19 cellular contexts compared by ENCODE assay signal in the genomic region with DNA sequence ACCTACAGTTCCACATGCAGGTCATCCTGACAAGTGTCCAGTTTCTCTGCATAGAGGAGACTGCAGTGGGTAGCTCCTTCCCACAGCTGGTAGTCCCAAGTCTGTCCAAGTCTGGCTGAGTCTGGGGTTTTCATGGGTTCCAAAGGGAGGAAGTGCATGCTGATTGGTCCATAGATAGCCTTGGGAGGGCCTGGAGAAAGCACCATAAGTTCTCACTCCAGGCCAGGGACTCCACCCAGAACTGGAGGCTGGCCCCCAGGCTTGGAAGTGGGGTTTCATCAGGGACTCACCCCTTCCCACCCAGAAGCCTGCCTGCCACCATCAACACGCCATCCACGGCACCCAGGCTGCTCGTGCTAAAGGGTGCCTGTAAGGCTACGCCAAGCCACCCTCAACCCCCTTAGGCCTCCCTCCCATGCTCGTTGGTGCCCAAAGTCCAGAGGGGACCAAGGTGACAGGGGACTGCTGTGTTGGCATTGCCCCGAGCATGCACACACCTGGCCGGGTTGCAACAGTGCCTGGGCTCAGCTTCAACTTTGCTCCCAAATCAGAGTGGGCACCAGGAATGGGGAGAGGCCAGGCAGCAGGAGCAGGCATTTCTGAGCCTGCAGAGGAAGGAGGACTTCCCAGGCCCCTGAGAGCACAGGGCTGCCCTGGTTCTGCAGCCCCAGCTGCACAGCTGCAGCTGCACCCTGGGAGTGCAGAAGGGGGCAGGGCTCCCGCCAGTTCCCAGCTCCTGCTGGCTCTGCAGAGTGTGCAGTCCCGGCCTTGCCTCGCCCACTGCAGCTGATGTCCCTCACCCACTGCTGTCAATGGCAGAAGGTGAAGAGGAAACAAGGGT.
"Had no signal": no experiment of that assay in that cellular context is flagged by ENCODE, and none has a peak within 500 bp of the region (broad histone marks: within the 10 kb centered on the region; RNA-seq: fewer than 3 reads in every experiment).

No MANE protein-coding gene starts in this region.

- H3K27me3 Mint-ChIP-seq: activated CD4-positive, alpha-beta T cell treated with anti-CD3 and anti-CD28 coated beads, Interleukin-2, amount 10 ng/mL, durations not matched to agents 7 days and 5 days; activated naive CD4-positive, alpha-beta T cell treated with anti-CD3 and anti-CD28 coated beads, Interleukin-2, amount 10 ng/mL, durations not matched to agents 7 days and 5 days; T-cell had no signal

- ATAC-seq: left ventricle myocardium superior; mucosa of descending colon; sciatic nerve; stimulated activated naive B cell treated with anti-CD40 and anti-IgM and Interleukin-4, amounts not matched to agents 10 μg/mL and 1 μg/mL and 100 μg/mL, for 72 hours; T-cell had no signal

- H3K9me3 ChIP-seq: mucosa of descending colon had no signal

- H3K9me3 Mint-ChIP-seq: activated CD4-positive, alpha-beta T cell treated with anti-CD3 and anti-CD28 coated beads, Interleukin-2, amount 10 ng/mL, durations not matched to agents 7 days and 5 days; activated naive CD4-positive, alpha-beta T cell treated with anti-CD3 and anti-CD28 coated beads, Interleukin-2, amount 10 ng/mL, durations not matched to agents 7 days and 5 days; stimulated activated naive B cell treated with anti-CD40 and anti-IgM and Interleukin-4, amounts not matched to agents 10 μg/mL and 1 μg/mL and 100 μg/mL, for 72 hours had no signal

- H3K36me3 Mint-ChIP-seq: activated naive CD4-positive, alpha-beta T cell treated with anti-CD3 and anti-CD28 coated beads, Interleukin-2, amount 10 ng/mL, durations not matched to agents 7 days and 5 days; immature natural killer cell; naive B cell; stimulated activated naive B cell treated with anti-CD40 and anti-IgM and Interleukin-4, amounts not matched to agents 10 μg/mL and 1 μg/mL and 100 μg/mL, for 72 hours; T-cell had no signal

- H3K4me2 ChIP-seq: smooth muscle cell had no signal

- H3K4me3 Mint-ChIP-seq: activated CD4-positive, alpha-beta T cell treated with anti-CD3 and anti-CD28 coated beads, Interleukin-2, amount 10 ng/mL, durations not matched to agents 7 days and 5 days; activated naive CD4-positive, alpha-beta T cell treated with anti-CD3 and anti-CD28 coated beads, Interleukin-2, amount 10 ng/mL, durations not matched to agents 7 days and 5 days; immature natural killer cell; naive B cell; stimulated activated naive B cell treated with anti-CD40 and anti-IgM and Interleukin-4, amounts not matched to agents 10 μg/mL and 1 μg/mL and 100 μg/mL, for 72 hours; T-cell had no signal

- H3K4me1 Mint-ChIP-seq: activated CD4-positive, alpha-beta T cell treated with anti-CD3 and anti-CD28 coated beads, Interleukin-2, amount 10 ng/mL, durations not matched to agents 7 days and 5 days; activated naive CD4-positive, alpha-beta T cell treated with anti-CD3 and anti-CD28 coated beads, Interleukin-2, amount 10 ng/mL, durations not matched to agents 7 days and 5 days; immature natural killer cell; naive B cell; stimulated activated naive B cell treated with anti-CD40 and anti-IgM and Interleukin-4, amounts not matched to agents 10 μg/mL and 1 μg/mL and 100 μg/mL, for 72 hours; T-cell had no signal

- DNase-seq: activated CD4-positive, alpha-beta T cell treated with anti-CD3 and anti-CD28 coated beads, Interleukin-2, amount 10 ng/mL, durations not matched to agents 7 days and 5 days; activated CD8-positive, alpha-beta memory T cell treated with anti-CD3 and anti-CD28 coated beads, Interleukin-2, amount 50 U/mL, for 48 hours; activated effector memory CD4-positive, alpha-beta T cell treated with Interleukin-2 at 50 U/mL for 16 hours; activated naive CD4-positive, alpha-beta T cell treated with anti-CD3 and anti-CD28 coated beads, Interleukin-2, amount 10 ng/mL, durations not matched to agents 7 days and 5 days; activated T-cell treated with anti-CD3 and anti-CD28 coated beads, Interleukin-2, amount 50 U/mL, for 48 hours; cerebellar nuclear complex; effector CD4-positive, alpha-beta T cell; head of caudate nucleus; immature natural killer cell; left ventricle myocardium superior; naive B cell; nucleus accumbens; stimulated activated CD4-positive, alpha-beta T cell treated with anti-CD3 and anti-CD28 coated beads, Interleukin-4, amount 100 ng/mL, for 1 hour; stimulated activated naive B cell treated with anti-CD40 and anti-IgM and Interleukin-4, amounts not matched to agents 10 μg/mL and 1 μg/mL and 100 μg/mL, for 72 hours; T-cell; T-helper 9 cell had no signal

- H3K27ac Mint-ChIP-seq: activated naive CD4-positive, alpha-beta T cell treated with anti-CD3 and anti-CD28 coated beads, Interleukin-2, amount 10 ng/mL, durations not matched to agents 7 days and 5 days; immature natural killer cell; naive B cell; stimulated activated naive B cell treated with anti-CD40 and anti-IgM and Interleukin-4, amounts not matched to agents 10 μg/mL and 1 μg/mL and 100 μg/mL, for 72 hours; T-cell had no signal

- H3K4me3 ChIP-seq: mucosa of descending colon, smooth muscle cell had no signal
